Comparison of ENCODE assay signal across 16 cellular contexts in genomic region chr1:47893412-47893811, GRCh38.
DNase-seq lines count a peak whose midpoint lies in the region; ATAC-seq and TF ChIP-seq lines count a peak whose summit lies in the region.
"Had no signal": no experiment of that assay in that cellular context is flagged by ENCODE, and none has a peak within 500 bp of the region (broad histone marks: within the 10 kb centered on the region; RNA-seq: fewer than 3 reads in every experiment).

No MANE protein-coding gene starts in this region.

- no peaks in the 10 kb centered on the region for H3K79me2 ChIP-seq in GM23338 (replicated peaks; ENCODE audit: insufficient read depth)

- peaks cover 49% of the 10 kb centered on the region for H3K4me1 ChIP-seq in GM23338 (ENCODE audit: insufficient read depth)
- peaks cover 0 to 3% of the 10 kb centered on the region in 2 donors for H3K4me1 ChIP-seq in left lung
- H3K4me1 ChIP-seq in esophagus muscularis mucosa = peaks cover 0 to 47% (median 26%) of the 10 kb centered on the region in 4 donors
- H3K4me1 ChIP-seq: BLaER1 had no signal

- no peak for TF ChIP-seq EP300 in esophagus muscularis mucosa (IDR thresholded peaks at IDR 0.05)

- CTCF ChIA-PET in HEK293T (lab: Yijun Ruan, JAX) = no interaction called here

- peaks cover 51% of the 10 kb centered on the region for H3K4me1 Mint-ChIP-seq in GM23338
- H3K4me1 Mint-ChIP-seq: T-helper 17 cell had no signal

- no peak overlapping the region for H3K4me3 Mint-ChIP-seq in GM23338
- H3K4me3 Mint-ChIP-seq: T-helper 17 cell had no signal

- WGBS in esophagus muscularis mucosa = 82% methylated on average over 4 of the region's 4 CpGs

- DNase-seq in NCI-H1436 (lab: John Stamatoyannopoulos, UW) (peak; percentile 13), NCI-H1436 treated with DMSO at 0.1 percent for 48 hours (lab: John Stamatoyannopoulos, UW) (no peak), GM23338 (ENCODE audit: low spot score) (no peak), NCI-H2107 treated with DMSO at 0.1 percent for 48 hours (lab: John Stamatoyannopoulos, UW; ENCODE audit: unreplicated experiment) (peak; percentile 37), left lung (no peak), HEK293T (ENCODE audit: extremely low spot score) (no peak), esophagus muscularis mucosa (ENCODE audit: extremely low spot score) (no peak)
- no peak for DNase-seq in activated CD4-positive, CD25-positive, alpha-beta regulatory T cell (lab: John Stamatoyannopoulos, UW)
- DNase-seq: 8988T, MG63, NCI-H1092 treated with DMSO at 0.1 percent for 48 hours, NCI-H82, SHP77 treated with DMSO at 0.1 percent for 48 hours, T-helper 17 cell had no signal

- ATAC-seq in GM23338 (no peak), left lung (peak; percentile 80)
- ATAC-seq: T-helper 17 cell had no signal

- TF ChIP-seq CTCF in GM23338 (conservative IDR thresholded peaks at IDR 0.05; ENCODE audit: low read depth in 2 of 2) (no peak), left lung (IDR thresholded peaks at IDR 0.05) (no peak), esophagus muscularis mucosa (IDR thresholded peaks at IDR 0.05) (no peak)

- H3K27ac Mint-ChIP-seq in GM23338 = no peak overlapping the region
- H3K27ac Mint-ChIP-seq: T-helper 17 cell had no signal

- POLR2A ChIA-PET in HEK293T (lab: Yijun Ruan, JAX) = no interaction called here

- H3K9me3 ChIP-seq in left lung (no peaks in the 10 kb centered on the region), esophagus muscularis mucosa (no peaks in the 10 kb centered on the region)
- H3K9me3 ChIP-seq: BLaER1, MG63 had no signal

- H3K27ac ChIP-seq in GM23338 (ENCODE audit: low read depth) (no peak overlapping the region), left lung (no peak overlapping the region), esophagus muscularis mucosa (replicated peaks in 1 of 4) (no peak overlapping the region)
- H3K27ac ChIP-seq: BLaER1, KMS-11 had no signal

- no peak for TF ChIP-seq POLR2A in esophagus muscularis mucosa (IDR thresholded peaks at IDR 0.05; ENCODE audit: low read depth)

- intact Hi-C loops in left lung (cut with DNase I) (no loop called here), esophagus muscularis mucosa (cut with DNase I) (no loop called here)

- no peaks in the 10 kb centered on the region for H3K36me3 Mint-ChIP-seq in GM23338 (ENCODE audit: low read depth)

- no peaks in the 10 kb centered on the region for H3F3A ChIP-seq in GM23338 (replicated peaks; ENCODE audit: low read depth)

- H4K20me1 ChIP-seq in GM23338 (replicated peaks; ENCODE audit: insufficient read depth) = no peaks in the 10 kb centered on the region; the same call in 1 of the 2 replicates
- H4K20me1 ChIP-seq: BLaER1 had no signal

- no peaks in the 10 kb centered on the region for H3K27me3 Mint-ChIP-seq in GM23338 (ENCODE audit: insufficient read depth, low read depth, poor library complexity)

- no peaks in the 10 kb centered on the region for H3K36me3 ChIP-seq in GM23338 (ENCODE audit: insufficient read depth)
- H3K36me3 ChIP-seq in left lung = no peaks in the 10 kb centered on the region
- H3K36me3 ChIP-seq in esophagus muscularis mucosa = no peaks in the 10 kb centered on the region
- H3K36me3 ChIP-seq: BLaER1, MG63 had no signal

- H3K4me3 ChIP-seq in GM23338 = no peak overlapping the region
- H3K4me3 ChIP-seq in left lung = no peak overlapping the region
- H3K4me3 ChIP-seq in esophagus muscularis mucosa = no peak overlapping the region
- H3K4me3 ChIP-seq: BLaER1, MG63 had no signal

- H3K27me3 ChIP-seq in GM23338 (ENCODE audit: insufficient read depth) (no peaks in the 10 kb centered on the region), left lung (no peaks in the 10 kb centered on the region), esophagus muscularis mucosa (no peaks in the 10 kb centered on the region)
- H3K27me3 ChIP-seq: BLaER1, MG63 had no signal

- no peak overlapping the region for H2AFZ ChIP-seq in GM23338

- H3K9me2 ChIP-seq in GM23338 (ENCODE audit: insufficient read depth) = no peaks in the 10 kb centered on the region

- H3K9me3 Mint-ChIP-seq in GM23338 = no peaks in the 10 kb centered on the region

- peak overlapping the region; percentile 75; the same call in 1 of the 2 replicates for H3K4me2 ChIP-seq in GM23338
- H3K4me2 ChIP-seq: BLaER1, KMS-11 had no signal

TF ChIP-seq in GM23338, 12 proteins besides CTCF, POLR2A, EP300 and RAD21 (continues in another document):
- no peak for TF ChIP-seq REST (IDR thresholded peaks at IDR 0.05; ENCODE audit: unreplicated experiment)
- TF ChIP-seq JUNB (IDR thresholded peaks at IDR 0.05; ENCODE audit: unreplicated experiment) = no peak
- TF ChIP-seq POLR2AphosphoS5 (IDR thresholded peaks at IDR 0.05; ENCODE audit: low read depth) = no peak
- no peak for TF ChIP-seq STAT1 (IDR thresholded peaks at IDR 0.05; ENCODE audit: unreplicated experiment)
- TF ChIP-seq EZH2phosphoT487 (IDR thresholded peaks at IDR 0.05; ENCODE audit: unreplicated experiment) = no peak
- no peak for TF ChIP-seq NANOG (IDR thresholded peaks at IDR 0.05; ENCODE audit: borderline replicate concordance)
- TF ChIP-seq ZNF331 (CRISPR knock-in tag; IDR thresholded peaks at IDR 0.05; ENCODE audit: low read depth) = no peak

TF ChIP-seq in HEK293T, 16 proteins besides CTCF, POLR2A, EP300 and RAD21:
- TF ChIP-seq SP1 (IDR thresholded peaks at IDR 0.05) (no peak), ZNF384 (IDR thresholded peaks at IDR 0.05) (no peak), LEF1 (IDR thresholded peaks at IDR 0.05; ENCODE audit: borderline replicate concordance) (no peak), ELF4 (IDR thresholded peaks at IDR 0.05) (no peak), FOXM1 (IDR thresholded peaks at IDR 0.05; ENCODE audit: borderline replicate concordance) (no peak), L3MBTL2 (conservative IDR thresholded peaks at IDR 0.05) (no peak), TARDBP (IDR thresholded peaks at IDR 0.05) (no peak), HDGF (IDR thresholded peaks at IDR 0.05; ENCODE audit: borderline replicate concordance) (no peak), CTBP1 (IDR thresholded peaks at IDR 0.05; ENCODE audit: borderline replicate concordance) (no peak)

Comparison
In these comparisons a context has a peak if more than half of its experiments do, and no peak if none do; other contexts are left out.
1. DNase-seq: peak in NCI-H1436 (single experiment) and NCI-H2107 treated with DMSO at 0.1 percent for 48 hours (single experiment); none in NCI-H1436 treated with DMSO at 0.1 percent for 48 hours (single experiment), GM23338 (single experiment), left lung (0 of 2), HEK293T (single experiment), activated CD4-positive, CD25-positive, alpha-beta regulatory T cell (0 of 4) and esophagus muscularis mucosa (single experiment).